In genomic region chr16:63876096-63876495, GRCh38 we compare ENCODE assay signal across 14 cellular contexts.
A peak's percentile ranks its signal among the peaks of the same experiment; 100 is the strongest.
DNase-seq lines count a peak whose midpoint lies in the region; TF ChIP-seq lines count a peak whose summit lies in the region.
"Had no signal": no experiment of that assay in that cellular context is flagged by ENCODE, and none has a peak within 500 bp of the region (broad histone marks: within the 10 kb centered on the region; RNA-seq: fewer than 3 reads in every experiment).

No MANE protein-coding gene starts in this region.

- intact Hi-C loops in CD4-positive, alpha-beta memory T cell (cut with micrococcal nuclease): no loop called here
- intact Hi-C loops in spleen (cut with DNase I; ENCODE audit: low total_unique reads): no loop called here

- no peak for TF ChIP-seq POLR2A in spleen (IDR thresholded peaks at IDR 0.05)

- H3K27me3 Mint-ChIP-seq in CD4-positive, alpha-beta memory T cell: no peaks in the 10 kb centered on the region
- H3K27me3 Mint-ChIP-seq: CD8-positive, alpha-beta memory T cell had no signal

- H3K9me3 Mint-ChIP-seq in CD4-positive, alpha-beta memory T cell: peaks cover 2 to 32% (median 17%) of the 10 kb centered on the region in 8 donors

- H3K4me3 ChIP-seq in epithelial cell of esophagus (ENCODE audit: low read length) (no peak overlapping the region), spleen (no peak overlapping the region)
- no peak overlapping the region for H3K4me3 ChIP-seq in CD4-positive, alpha-beta memory T cell (ENCODE audit: low read length in 2 of 2)
- H3K4me3 ChIP-seq: Peyer's patch had no signal

- TF ChIP-seq CTCF in epithelial cell of esophagus (IDR thresholded peaks at IDR 0.05; ENCODE audit: insufficient read depth, low read depth, low read length, missing control alignments) (no peak), spleen (IDR thresholded peaks at IDR 0.05 in 8 of 11, conservative IDR thresholded peaks at IDR 0.05 in 3 of 11) (no peak)

- H3K27ac ChIP-seq in CD4-positive, alpha-beta memory T cell (ENCODE audit: low read depth, low read length): no peak overlapping the region
- no peak overlapping the region for H3K27ac ChIP-seq in spleen
- H3K27ac ChIP-seq: Peyer's patch had no signal

- POLR2A ChIA-PET in CD4-positive, alpha-beta memory T cell (lab: Charles Lee; ENCODE audit: partially characterized antibody): no interaction called here

- no peaks in the 10 kb centered on the region for H3K36me3 ChIP-seq in CD4-positive, alpha-beta memory T cell (ENCODE audit: insufficient read depth, low read length)
- H3K36me3 ChIP-seq in spleen: no peaks in the 10 kb centered on the region
- H3K36me3 ChIP-seq: Peyer's patch had no signal

- H3K4me1 ChIP-seq in CD4-positive, alpha-beta memory T cell (ENCODE audit: insufficient read depth, low read length): no peaks in the 10 kb centered on the region
- no peaks in the 10 kb centered on the region for H3K4me1 ChIP-seq in spleen
- H3K4me1 ChIP-seq: Peyer's patch had no signal

- H3K27ac Mint-ChIP-seq in CD4-positive, alpha-beta memory T cell: no peak overlapping the region
- H3K27ac Mint-ChIP-seq: CD8-positive, alpha-beta memory T cell had no signal

- peaks cover 0 to 3% of the 10 kb centered on the region in 2 donors for H3K36me3 Mint-ChIP-seq in CD4-positive, alpha-beta memory T cell
- H3K36me3 Mint-ChIP-seq: CD8-positive, alpha-beta memory T cell had no signal

- H3K4me1 Mint-ChIP-seq in CD4-positive, alpha-beta memory T cell: no peaks in the 10 kb centered on the region
- H3K4me1 Mint-ChIP-seq: CD8-positive, alpha-beta memory T cell had no signal

- no peaks in the 10 kb centered on the region for H3K27me3 ChIP-seq in CD4-positive, alpha-beta memory T cell (ENCODE audit: insufficient read depth, low read length)
- H3K27me3 ChIP-seq in spleen (replicated peaks in 1 of 7): no peaks in the 10 kb centered on the region
- H3K27me3 ChIP-seq: Peyer's patch had no signal

- H3K9me3 ChIP-seq in CD4-positive, alpha-beta memory T cell (ENCODE audit: control insufficient read depth in 1 of 2, low read length in 2 of 2): no peaks in the 10 kb centered on the region
- H3K9me3 ChIP-seq in spleen: peaks cover 0 to 17% (median under 1%) of the 10 kb centered on the region in 8 donors
- H3K9me3 ChIP-seq: Peyer's patch had no signal

- no peak overlapping the region for H3K4me3 Mint-ChIP-seq in CD4-positive, alpha-beta memory T cell
- H3K4me3 Mint-ChIP-seq: CD8-positive, alpha-beta memory T cell had no signal

- DNase-seq in GM03348 (ENCODE audit: low spot score): peak; percentile 5
- DNase-seq in NCI-H226: peak; percentile 72
- DNase-seq in epithelial cell of esophagus (ENCODE audit: low read depth): peak; percentile 60
- DNase-seq in renal cortical epithelial cell (ENCODE audit: low read depth): peak; percentile 13
- DNase-seq in activated gamma-delta T cell treated with Interleukin-2 at 50 U/mL for 16 hours: no peak
- no peak for DNase-seq in CD4-positive, alpha-beta memory T cell
- no peak for DNase-seq in spleen
- DNase-seq: ACHN; CD8-positive, alpha-beta memory T cell; KG1; NCI-H187 treated with DMSO at 0.1 percent for 48 hours; NCI-H774; Peyer's patch; SIG-M5 had no signal

- CTCF ChIA-PET in CD4-positive, alpha-beta memory T cell (lab: Charles Lee; ENCODE audit: partially characterized antibody): no interaction called here

Comparison
In these comparisons a context has a peak if more than half of its experiments do, and no peak if none do; other contexts are left out.
1. DNase-seq: peak in GM03348 (single experiment), NCI-H226 (single experiment), epithelial cell of esophagus (single experiment) and renal cortical epithelial cell (single experiment); none in activated gamma-delta T cell treated with Interleukin-2 at 50 U/mL for 16 hours (single experiment), CD4-positive, alpha-beta memory T cell (0 of 5) and spleen (single experiment).